Comparison of ENCODE assay signal across 9 cellular contexts in the genomic region with DNA sequence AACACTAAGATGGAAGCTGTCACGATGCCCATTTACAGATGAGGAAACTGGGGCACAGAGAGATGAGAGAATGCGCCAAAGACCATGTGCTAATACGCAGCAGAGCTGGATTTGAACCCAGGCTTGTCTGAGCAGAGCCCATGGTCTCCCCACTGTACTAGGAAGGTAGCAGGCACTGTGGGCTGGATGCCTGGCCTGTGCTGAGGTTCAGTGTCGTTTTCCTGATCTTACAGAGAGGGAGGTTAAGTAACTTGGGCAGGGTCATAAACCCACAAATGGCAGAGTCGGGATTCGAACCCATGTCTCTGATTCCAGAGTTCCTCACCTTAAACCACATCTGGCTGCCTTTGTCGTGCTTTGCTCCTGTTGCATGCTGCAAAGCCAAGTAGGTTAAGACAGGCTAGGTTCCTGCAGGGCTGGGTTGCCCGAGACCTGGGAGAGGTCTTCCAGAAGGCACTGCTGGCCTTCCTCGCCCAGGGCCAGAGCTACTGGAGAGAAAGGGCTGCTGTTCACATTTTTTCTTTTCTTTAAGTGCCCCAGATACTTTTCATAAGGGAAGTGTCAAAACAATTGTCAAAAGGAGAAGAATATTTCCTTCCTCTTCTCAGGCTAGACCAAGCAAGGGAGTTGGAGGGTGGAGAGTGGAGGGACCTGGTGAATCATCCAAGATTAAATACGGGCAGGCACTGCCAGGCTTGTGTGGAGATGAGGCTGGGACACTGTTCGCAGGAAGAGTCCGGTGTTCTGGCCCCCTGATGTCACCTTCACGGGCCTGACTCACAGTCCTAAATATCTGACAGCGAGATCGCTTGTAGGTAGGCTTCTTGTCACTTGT. TPM values are rescaled to one million over a fixed set of nuclear protein-coding genes. Genes with fewer than 3 reads are reported as not detected.
DNase-seq lines count a peak whose midpoint lies in the region; ATAC-seq, FAIRE-seq and TF ChIP-seq lines count a peak whose summit lies in the region.
"Had no signal": no experiment of that assay in that cellular context is flagged by ENCODE, and none has a peak within 500 bp of the region (broad histone marks: within the 10 kb centered on the region; RNA-seq: fewer than 3 reads in every experiment).

No MANE protein-coding gene starts in this region.

- peak overlapping the region; percentile 100 for H2BK5ac ChIP-seq in IMR-90 (ENCODE audit: low read depth, low read length, poor library complexity, severe bottlenecking)

- H2AFZ ChIP-seq in ACC112 (ENCODE audit: low read length, unreplicated experiment) (no peak overlapping the region), IMR-90 (replicated peaks; ENCODE audit: low read length, poor library complexity) (peak overlapping the region; percentile 63), astrocyte (ENCODE audit: low read depth, low read length) (no peak overlapping the region)

- no peaks in the 10 kb centered on the region for H3K27me3 Mint-ChIP-seq in astrocyte (ENCODE audit: low read depth, unreplicated experiment)

- H2BK15ac ChIP-seq in IMR-90 (ENCODE audit: low read depth, low read length): peak overlapping the region; percentile 85

- H3K14ac ChIP-seq in IMR-90 (replicated peaks; ENCODE audit: low read depth, low read length): peak overlapping the region; percentile 96

- no peak; the same call in 1 of the 2 replicates for TF ChIP-seq POLR2A in IMR-90 (IDR thresholded peaks at IDR 0.05; ENCODE audit: low read depth, low read length)

- H2BK120ac ChIP-seq in IMR-90 (ENCODE audit: low read depth, low read length): peak overlapping the region; percentile 91

- peak overlapping the region; percentile 54 for H3K4me2 ChIP-seq in IMR-90 (ENCODE audit: low read depth, low read length)
- H3K4me2 ChIP-seq in astrocyte (ENCODE audit: low read length): peak overlapping the region; percentile 96

- no peak for FAIRE-seq in astrocyte (lab: Jason Lieb, UNC)

- WGBS in IMR-90 (ENCODE audit: extremely low coverage in 2 of 2, insufficient read length in 1 of 2), 2 experiments: 60% methylated on average over 3 of the region's 15 CpGs; no CpG with 5 or more reads in 1 of the 2 experiments

- peak overlapping the region; percentile 70 for H3K9ac ChIP-seq in IMR-90 (ENCODE audit: low read depth, low read length)
- peak overlapping the region; percentile 75 for H3K9ac ChIP-seq in astrocyte (ENCODE audit: low read length)

- H3K27ac Mint-ChIP-seq in astrocyte (ENCODE audit: unreplicated experiment): peak overlapping the region; percentile 98
- H3K27ac Mint-ChIP-seq: activated naive CD4-positive, alpha-beta T cell treated with anti-CD3 and anti-CD28 coated beads, Interleukin-2, amount 50 U/mL, for 24 hours had no signal

- H2AK5ac ChIP-seq in IMR-90 (ENCODE audit: low read depth, low read length): peak overlapping the region; percentile 99

- DNase-seq in IMR-90: peak; percentile 69
- peak; percentile 75 for DNase-seq in astrocyte (ENCODE audit: low read depth)
- DNase-seq in kidney tubule cell (ENCODE audit: low spot score): peak; percentile 83
- DNase-seq in thoracic aorta (ENCODE audit: low spot score): no peak
- DNase-seq in midbrain (lab: John Stamatoyannopoulos, UW): no peak
- no peak for DNase-seq in SHP77 (lab: John Stamatoyannopoulos, UW)
- DNase-seq in cerebellum (ENCODE audit: low spot score): no peak

- peak overlapping the region; percentile 87 to 94 for H4K8ac ChIP-seq in IMR-90 (ENCODE audit: low read depth in 2 of 2, low read length in 2 of 2)

- peak overlapping the region; percentile 51 for H4K5ac ChIP-seq in IMR-90 (ENCODE audit: low read depth, low read length)

- TF ChIP-seq RAD21 in IMR-90 (IDR thresholded peaks at IDR 0.05; ENCODE audit: low read length): peak; percentile 19; the same call in 1 of the 2 replicates

- H3K4me1 Mint-ChIP-seq in astrocyte (ENCODE audit: low read depth, unreplicated experiment): peaks cover 51% of the 10 kb centered on the region

- peak overlapping the region; percentile 75 for H2BK20ac ChIP-seq in IMR-90 (ENCODE audit: low read depth, low read length)

- BruUV-seq in IMR-90 (replicated peaks; lab: Mats Ljungman, UMichigan): no TSS peak

- peak; percentile 37 for ATAC-seq in IMR-90 (ENCODE audit: low read depth)
- no peak for ATAC-seq in thoracic aorta (ENCODE audit: insufficient number of reproducible peaks, low FRiP score, low read depth)

- no peaks in the 10 kb centered on the region for H3K36me3 ChIP-seq in ACC112 (ENCODE audit: insufficient read depth, low read length)
- peaks cover 16% of the 10 kb centered on the region for H3K36me3 ChIP-seq in IMR-90 (ENCODE audit: control insufficient read depth, insufficient read depth, low read length)
- H3K36me3 ChIP-seq in astrocyte (ENCODE audit: insufficient read depth, low read length): peaks cover 5% of the 10 kb centered on the region
- no peaks in the 10 kb centered on the region for H3K36me3 ChIP-seq in thoracic aorta

- peak overlapping the region; percentile 76 for H3K4me3 ChIP-seq in ACC112 (ENCODE audit: low read depth, low read length)
- H3K4me3 ChIP-seq in IMR-90 (ENCODE audit: insufficient read depth, low read depth, low read length): peak overlapping the region; percentile 0; the same call in 1 of the 2 replicates
- peak overlapping the region; percentile 46 for H3K4me3 ChIP-seq in astrocyte (ENCODE audit: insufficient read depth, low read depth, low read length)
- peak overlapping the region; percentile 60 for H3K4me3 ChIP-seq in thoracic aorta

- TF ChIP-seq CTCF in IMR-90 (conservative IDR thresholded peaks at IDR 0.05; ENCODE audit: low read depth, low read length): no peak
- no peak for TF ChIP-seq CTCF in astrocyte (IDR thresholded peaks at IDR 0.05; ENCODE audit: insufficient read depth, low read depth, low read length)
- TF ChIP-seq CTCF in thoracic aorta (IDR thresholded peaks at IDR 0.05): no peak

- no peaks in the 10 kb centered on the region for H3K9me3 Mint-ChIP-seq in astrocyte (ENCODE audit: unreplicated experiment)
- H3K9me3 Mint-ChIP-seq: activated naive CD4-positive, alpha-beta T cell treated with anti-CD3 and anti-CD28 coated beads, Interleukin-2, amount 50 U/mL, for 24 hours had no signal

- H3K27ac ChIP-seq in ACC112 (ENCODE audit: low read depth, low read length): peak overlapping the region; percentile 75
- peak overlapping the region; percentile 99 for H3K27ac ChIP-seq in IMR-90 (ENCODE audit: insufficient read depth, low read length)
- peak overlapping the region; percentile 84 for H3K27ac ChIP-seq in astrocyte (ENCODE audit: low read depth, low read length)
- peak overlapping the region; percentile 94 to 98 for H3K27ac ChIP-seq in thoracic aorta

- in situ Hi-C loops in IMR-90 (cut with MboI; ENCODE audit: low sequenced_read_pairs): no loop called here

- peaks cover 4% of the 10 kb centered on the region for H3K36me3 Mint-ChIP-seq in astrocyte (ENCODE audit: low read depth, unreplicated experiment)
- H3K36me3 Mint-ChIP-seq: activated naive CD4-positive, alpha-beta T cell treated with anti-CD3 and anti-CD28 coated beads, Interleukin-2, amount 50 U/mL, for 24 hours had no signal

- H3K56ac ChIP-seq in IMR-90 (ENCODE audit: extremely low read depth, insufficient read depth, low read length): peak overlapping the region; percentile 76

- CTCF ChIA-PET in IMR-90 (lab: Yijun Ruan, JAX): no interaction called here

- H3K79me2 ChIP-seq in ACC112 (ENCODE audit: control insufficient read depth, insufficient read depth, low read length, unreplicated experiment) (peaks cover 79% of the 10 kb centered on the region), astrocyte (ENCODE audit: insufficient read depth, low read length) (peaks cover 81% of the 10 kb centered on the region)

- H3K9me1 ChIP-seq in IMR-90 (ENCODE audit: insufficient read depth, low read length): peaks cover 35% of the 10 kb centered on the region

- POLR2A ChIA-PET in IMR-90 (lab: Charles Lee; ENCODE audit: unreplicated experiment): no interaction called here

- H3K4me1 ChIP-seq in ACC112 (ENCODE audit: control insufficient read depth, insufficient read depth, low read length, unreplicated experiment) (peaks cover 60% of the 10 kb centered on the region), IMR-90 (ENCODE audit: control insufficient read depth, insufficient read depth, low read length) (peaks cover 53% of the 10 kb centered on the region), astrocyte (ENCODE audit: insufficient read depth, low read length) (peaks cover 72% of the 10 kb centered on the region), thoracic aorta (ENCODE audit: control insufficient read depth in 1 of 2, low read depth in 2 of 2) (peaks cover 51 to 62% of the 10 kb centered on the region in 2 donors)

- peak overlapping the region; percentile 92 for H3K23ac ChIP-seq in IMR-90 (ENCODE audit: low read depth, low read length)

- H2AK9ac ChIP-seq in IMR-90 (replicated peaks; ENCODE audit: low read depth, low read length, poor library complexity): peak overlapping the region; percentile 91

- peaks cover 56% of the 10 kb centered on the region for H4K20me1 ChIP-seq in IMR-90 (ENCODE audit: insufficient read depth, low read length)
- H4K20me1 ChIP-seq in astrocyte (ENCODE audit: insufficient read depth, low read length): peaks cover 52% of the 10 kb centered on the region

- dilution Hi-C loops in IMR-90 (cut with HindIII; ENCODE audit: low sequenced_read_pairs, unreplicated experiment): no loop called here

- H3K27me3 ChIP-seq in ACC112 (ENCODE audit: insufficient read depth, low read length) (no peaks in the 10 kb centered on the region), IMR-90 (ENCODE audit: control insufficient read depth, insufficient read depth, low read length) (no peaks in the 10 kb centered on the region), astrocyte (ENCODE audit: insufficient read depth, low read length) (no peaks in the 10 kb centered on the region), thoracic aorta (replicated peaks; ENCODE audit: insufficient read depth) (no peaks in the 10 kb centered on the region)

- H3K4me3 Mint-ChIP-seq in astrocyte (ENCODE audit: unreplicated experiment): peak overlapping the region; percentile 74
- H3K4me3 Mint-ChIP-seq: activated naive CD4-positive, alpha-beta T cell treated with anti-CD3 and anti-CD28 coated beads, Interleukin-2, amount 50 U/mL, for 24 hours had no signal

- intact Hi-C loops in IMR-90 (cut with micrococcal nuclease): loop anchor here (5.0 kb wide), 1 partner anchor 331 kb away; no protein-coding TSS in a partner anchor

- peaks cover 3 to 54% of the 10 kb centered on the region in 2 experiments; a peak in 3 of 4 replicates for H3K79me1 ChIP-seq in IMR-90 (ENCODE audit: low read depth in 1 of 2, low read length in 2 of 2)

- peak overlapping the region; percentile 88 for H4K91ac ChIP-seq in IMR-90 (ENCODE audit: insufficient read depth, low read depth, low read length)

- no peaks in the 10 kb centered on the region for H3K9me3 ChIP-seq in IMR-90 (ENCODE audit: control insufficient read depth, insufficient read depth, low read length)
- H3K9me3 ChIP-seq in astrocyte (ENCODE audit: insufficient read depth, low read depth, low read length): no peaks in the 10 kb centered on the region
- no peaks in the 10 kb centered on the region for H3K9me3 ChIP-seq in thoracic aorta

- H3K18ac ChIP-seq in IMR-90 (ENCODE audit: low read depth, low read length): peak overlapping the region; percentile 62

- H3K4ac ChIP-seq in IMR-90 (ENCODE audit: low read depth, low read length): peak overlapping the region; percentile 99

RNA-seq across cellular contexts. Expression of gene NEK6, which starts 3.2 kb away (rescaled TPM):
- total RNA-seq in IMR-90 (2012; rRNA removed) (77.8 and 79.9 TPM in 2 replicates), astrocyte (55.7 and 76.8 TPM in 2 replicates), thoracic aorta (10 to 100 TPM; 24.0 to 43.6 TPM), cerebellum (18.9 TPM)
- 110 and 112 TPM in 2 replicates for polyA plus RNA-seq in IMR-90 (2012; rRNA removed)
- polyA plus RNA-seq in IMR-90 (2012; cell fraction: cytosol; rRNA removed): 55.9 and 71.1 TPM in 2 replicates
- polyA plus RNA-seq in IMR-90 (2012; cell fraction: nucleus; rRNA removed; ENCODE audit: low replicate concordance): 133 and 147 TPM in 2 replicates

Comparison
In these comparisons a context has a peak if more than half of its experiments do, and no peak if none do; other contexts are left out.
1. H3K4me3 ChIP-seq: peak in every context shown above with its lines; median percentile 76 in ACC112; 60 in thoracic aorta; 46 in astrocyte; 0 in IMR-90.
2. DNase-seq: peak in IMR-90 (single experiment), astrocyte (single experiment) and kidney tubule cell (single experiment); none in thoracic aorta (single experiment), midbrain (single experiment), SHP77 (0 of 2) and cerebellum (single experiment).
3. Peak in every context shown above with its lines, with median percentiles within 50 percentile points of each other: H3K27ac ChIP-seq.